Comparison of ENCODE assay signal across 8 cellular contexts in genomic region chrX:109172091-109172602, GRCh38.
"Had no signal": no experiment of that assay in that cellular context is flagged by ENCODE, and none has a peak within 500 bp of the region (broad histone marks: within the 10 kb centered on the region; RNA-seq: fewer than 3 reads in every experiment).

No MANE protein-coding gene starts in this region.

- H3K4me3 ChIP-seq: GM12878 had no signal

- ATAC-seq: GM12878 had no signal

- FAIRE-seq: G401.6, GM12878, GM12891, GM12892, GM18507, GM19239 had no signal

- DNase-seq: GDM1, GF-D8 had no signal
